ENCODE assay signal across 10 cellular contexts in the genomic region with DNA sequence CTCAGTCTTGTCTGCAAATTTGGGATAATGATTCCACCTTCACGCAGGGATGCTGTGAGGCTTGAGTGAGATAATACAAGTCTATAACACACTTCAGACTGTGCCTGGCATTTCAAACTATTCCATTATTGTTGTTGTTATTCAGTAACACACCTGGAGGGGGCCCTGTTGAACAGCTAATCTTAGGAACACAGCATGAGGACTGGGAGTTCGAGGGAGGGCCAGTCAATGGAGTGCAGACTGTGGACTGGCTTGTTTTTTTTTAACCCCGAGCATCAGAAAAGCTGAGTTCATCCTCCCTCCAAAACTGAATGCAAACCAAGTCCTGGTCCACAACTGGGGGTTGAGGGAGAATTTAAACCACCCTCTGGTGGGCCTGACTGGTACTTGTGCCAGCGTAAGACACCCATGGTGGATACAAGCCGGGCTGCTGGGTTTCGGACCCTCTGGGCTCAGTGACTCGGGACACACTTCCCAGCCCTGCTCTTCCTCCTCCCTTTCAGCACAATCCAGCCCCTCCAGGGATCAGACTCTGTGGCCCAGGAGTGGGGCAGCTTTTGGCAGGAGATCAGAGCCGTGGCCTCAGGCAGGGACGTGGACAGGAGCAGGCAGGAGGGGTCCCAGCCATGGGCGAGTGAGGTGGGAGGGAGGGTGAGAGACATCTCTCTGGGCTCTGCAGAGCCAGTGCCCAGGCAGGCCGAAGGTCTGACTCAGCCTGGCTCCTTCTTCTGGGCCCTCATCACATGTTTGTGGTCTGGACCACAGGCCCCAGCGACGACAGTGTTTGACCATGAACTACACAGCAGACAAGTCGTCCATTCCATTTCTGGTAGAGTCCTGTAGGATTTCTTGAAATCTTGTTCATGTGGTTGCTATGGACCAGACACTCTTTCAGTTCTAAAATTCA. TPM values are rescaled to one million over a fixed set of nuclear protein-coding genes. Genes with fewer than 3 reads are reported as not detected.
A peak's percentile ranks its signal among the peaks of the same experiment; 100 is the strongest.
DNase-seq lines count a peak whose midpoint lies in the region; TF ChIP-seq lines count a peak whose summit lies in the region.
"Had no signal": no experiment of that assay in that cellular context is flagged by ENCODE, and none has a peak within 500 bp of the region (broad histone marks: within the 10 kb centered on the region; RNA-seq: fewer than 3 reads in every experiment).

No MANE protein-coding gene starts in this region.

- 55% methylated on average over 14 of the region's 14 CpGs for WGBS in SK-N-SH (ENCODE audit: low lambda C conversion rate)

- peaks cover 5% of the 10 kb centered on the region for H3F3A ChIP-seq in SK-N-SH (replicated peaks; ENCODE audit: insufficient read depth)

- peaks cover 0 to 4% of the 10 kb centered on the region in 2 experiments; a peak in 1 of 4 replicates for H3K4me1 ChIP-seq in SK-N-SH (ENCODE audit: control insufficient read depth in 1 of 2, insufficient read depth in 2 of 2, low read depth in 1 of 2, low read length in 1 of 2)

- peak; percentile 61 for TF ChIP-seq RAD21 in SK-N-SH (IDR thresholded peaks at IDR 0.05; ENCODE audit: low read length)

- H3K36me3 ChIP-seq in SK-N-SH (replicated peaks in 1 of 2; ENCODE audit: control insufficient read depth in 1 of 2, insufficient read depth in 2 of 2, low read length in 1 of 2): no peaks in the 10 kb centered on the region

- H3K9me3 Mint-ChIP-seq in HFFc6: no peaks in the 10 kb centered on the region
- H3K9me3 Mint-ChIP-seq: central memory CD8-positive, alpha-beta T cell had no signal

- H3K9me2 ChIP-seq in SK-N-SH: no peaks in the 10 kb centered on the region

- DNase-seq in AG04450 (ENCODE audit: low read depth, low spot score) (peak; percentile 63), HFFc6 (peak; percentile 91), SK-N-SH (peak; percentile 43), hepatic stellate cell (ENCODE audit: low spot score) (peak; percentile 89), SK-N-DZ (ENCODE audit: low spot score) (no peak), mesenteric fat pad (ENCODE audit: low spot score) (no peak), NCI-H1930 (lab: John Stamatoyannopoulos, UW) (no peak), amygdala (lab: John Stamatoyannopoulos, UW) (no peak)
- DNase-seq: left ventricle myocardium superior had no signal

- TF ChIP-seq EP300 in SK-N-SH (IDR thresholded peaks at IDR 0.05; ENCODE audit: borderline replicate concordance in 1 of 2, low read depth in 1 of 2, low read length in 1 of 2): peak in 1 of 2 experiments; percentile 42; a peak in 1 of 4 replicates

- no peaks in the 10 kb centered on the region for H3K27me3 ChIP-seq in AG04450 (ENCODE audit: control insufficient read depth, insufficient read depth, low read length)
- no peaks in the 10 kb centered on the region for H3K27me3 ChIP-seq in SK-N-SH (ENCODE audit: insufficient read depth)

- H3K79me2 ChIP-seq in SK-N-SH (ENCODE audit: insufficient read depth): no peaks in the 10 kb centered on the region

- no peak overlapping the region for H3K4me2 ChIP-seq in SK-N-SH

- H2AFZ ChIP-seq in SK-N-SH (ENCODE audit: low read depth): peak overlapping the region; percentile 60

- peaks cover 13% of the 10 kb centered on the region for H3K27me3 Mint-ChIP-seq in HFFc6 (ENCODE audit: insufficient read depth)

- CTCF ChIA-PET in AG04450 (lab: Charles Lee): interaction anchor here (0.6 to 1.7 kb wide), 5 partner anchors 12 to 578 kb away, joined by 3 to 6 read pairs (median 5); no protein-coding TSS in a partner anchor
- CTCF ChIA-PET in SK-N-SH (lab: Yijun Ruan, JAX): interaction anchor here (0.7 kb wide), 1 partner anchor 19 kb away, joined by 5 read pairs; no protein-coding TSS in a partner anchor

- no peak overlapping the region for H3K4me3 Mint-ChIP-seq in HFFc6
- H3K4me3 Mint-ChIP-seq: central memory CD8-positive, alpha-beta T cell had no signal

- TF ChIP-seq CTCF in AG04450 (IDR thresholded peaks at IDR 0.05; ENCODE audit: low read depth, low read length): peak; percentile 39
- peak; percentile 72 for TF ChIP-seq CTCF in HFFc6 (IDR thresholded peaks at IDR 0.05)
- TF ChIP-seq CTCF in SK-N-SH (IDR thresholded peaks at IDR 0.05): peak; percentile 63

- H3K27ac ChIP-seq in AG04450 (ENCODE audit: low read depth, low read length): peak overlapping the region; percentile 83
- H3K27ac ChIP-seq in SK-N-SH (ENCODE audit: low read depth in 2 of 2, low read length in 1 of 2): peak overlapping the region in 1 of 2 experiments; percentile 85; a peak in 2 of 4 replicates

- H3K4me3 ChIP-seq in AG04450 (ENCODE audit: low read depth, low read length) (no peak overlapping the region), SK-N-SH (ENCODE audit: low read depth in 2 of 2, low read length in 1 of 2) (no peak overlapping the region)

- POLR2A ChIA-PET in AG04450 (lab: Yijun Ruan, JAX) (no interaction called here), SK-N-SH (lab: Yijun Ruan, JAX) (no interaction called here)

- no peaks in the 10 kb centered on the region for H3K36me3 Mint-ChIP-seq in HFFc6 (ENCODE audit: low read depth)

- peak overlapping the region; percentile 81 for H3K27ac Mint-ChIP-seq in HFFc6

- no peaks in the 10 kb centered on the region for H4K20me1 ChIP-seq in SK-N-SH (ENCODE audit: insufficient read depth)

- H3K9ac ChIP-seq in SK-N-SH: peak overlapping the region; percentile 40; the same call in 1 of the 2 replicates

- H3K9me3 ChIP-seq in AG04450 (ENCODE audit: control insufficient read depth, insufficient read depth, low read length) (no peaks in the 10 kb centered on the region), SK-N-SH (no peaks in the 10 kb centered on the region)

- peaks cover 37% of the 10 kb centered on the region for H3K4me1 Mint-ChIP-seq in HFFc6 (ENCODE audit: low read depth)
- H3K4me1 Mint-ChIP-seq: central memory CD8-positive, alpha-beta T cell had no signal

TF ChIP-seq in SK-N-SH, 30 proteins besides CTCF, POLR2A, EP300 and RAD21:
- TF ChIP-seq JUND (IDR thresholded peaks at IDR 0.05): peak; percentile 58
- TF ChIP-seq RFX5 (IDR thresholded peaks at IDR 0.05; ENCODE audit: low read length): no peak
- TF ChIP-seq FOXM1 (IDR thresholded peaks at IDR 0.05; ENCODE audit: low read depth): no peak
- TF ChIP-seq, protein P1, sequence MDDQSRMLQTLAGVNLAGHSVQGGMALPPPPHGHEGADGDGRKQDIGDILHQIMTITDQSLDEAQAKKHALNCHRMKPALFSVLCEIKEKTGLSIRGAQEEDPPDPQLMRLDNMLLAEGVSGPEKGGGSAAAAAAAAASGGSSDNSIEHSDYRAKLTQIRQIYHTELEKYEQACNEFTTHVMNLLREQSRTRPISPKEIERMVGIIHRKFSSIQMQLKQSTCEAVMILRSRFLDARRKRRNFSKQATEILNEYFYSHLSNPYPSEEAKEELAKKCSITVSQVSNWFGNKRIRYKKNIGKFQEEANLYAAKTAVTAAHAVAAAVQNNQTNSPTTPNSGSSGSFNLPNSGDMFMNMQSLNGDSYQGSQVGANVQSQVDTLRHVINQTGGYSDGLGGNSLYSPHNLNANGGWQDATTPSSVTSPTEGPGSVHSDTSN (IDR thresholded peaks at IDR 0.05): peak; percentile 47
- TF ChIP-seq EZH2phosphoT487 (IDR thresholded peaks at IDR 0.05; ENCODE audit: borderline replicate concordance, low read depth): no peak
- TF ChIP-seq FOSL2 (IDR thresholded peaks at IDR 0.05; ENCODE audit: borderline replicate concordance, low read depth): peak; percentile 56; the same call in 1 of the 2 replicates
- TF ChIP-seq, protein P2, sequence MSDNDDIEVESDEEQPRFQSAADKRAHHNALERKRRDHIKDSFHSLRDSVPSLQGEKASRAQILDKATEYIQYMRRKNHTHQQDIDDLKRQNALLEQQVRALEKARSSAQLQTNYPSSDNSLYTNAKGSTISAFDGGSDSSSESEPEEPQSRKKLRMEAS (IDR thresholded peaks at IDR 0.05; ENCODE audit: low read depth): peak; percentile 91
- TF ChIP-seq, protein P3, sequence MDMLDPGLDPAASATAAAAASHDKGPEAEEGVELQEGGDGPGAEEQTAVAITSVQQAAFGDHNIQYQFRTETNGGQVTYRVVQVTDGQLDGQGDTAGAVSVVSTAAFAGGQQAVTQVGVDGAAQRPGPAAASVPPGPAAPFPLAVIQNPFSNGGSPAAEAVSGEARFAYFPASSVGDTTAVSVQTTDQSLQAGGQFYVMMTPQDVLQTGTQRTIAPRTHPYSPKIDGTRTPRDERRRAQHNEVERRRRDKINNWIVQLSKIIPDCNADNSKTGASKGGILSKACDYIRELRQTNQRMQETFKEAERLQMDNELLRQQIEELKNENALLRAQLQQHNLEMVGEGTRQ (IDR thresholded peaks at IDR 0.05; ENCODE audit: borderline replicate concordance, low read depth, low read length): no peak
- TF ChIP-seq SMC3 (IDR thresholded peaks at IDR 0.05; ENCODE audit: low read depth, low read length): peak; percentile 28; the same call in 1 of the 2 replicates
- peak; percentile 39 for TF ChIP-seq TCF12 (IDR thresholded peaks at IDR 0.05)
- TF ChIP-seq TAF1 (IDR thresholded peaks at IDR 0.05; ENCODE audit: borderline replicate concordance, low read depth, low read length): no peak
- TF ChIP-seq GABPA (IDR thresholded peaks at IDR 0.05; ENCODE audit: low read depth): no peak

RNA-seq across cellular contexts. Expression of a gene that starts 36.3 kb away (rescaled TPM):
- 6.3 TPM in 2 replicates for polyA plus RNA-seq in AG04450 (2011; rRNA removed)
- 6.6 and 9.2 TPM in 2 replicates for polyA minus RNA-seq in AG04450 (2011; rRNA and poly(A)+ RNA removed)
- 1 to 10 TPM; 4.0 to 5.4 (median 4.9) TPM for total RNA-seq in HFFc6 (2021; fragmentation: NEBNext Ultra II Directional; extraction: Animal tissue kit (Norgen Biotek cat#: 25700))
- polyA plus RNA-seq in SK-N-SH (2012; rRNA removed): 6.2 and 9.3 TPM in 2 replicates
- 4.9 and 6.2 TPM in 2 replicates for polyA plus RNA-seq in SK-N-SH (2012; cell fraction: cytosol; rRNA removed)
- polyA plus RNA-seq in SK-N-SH (2012; cell fraction: nucleus; rRNA removed): 16.9 and 22.9 TPM in 2 replicates
- polyA plus RNA-seq in SK-N-DZ (2014; cell fraction: cytosol; rRNA removed): 31.4 and 38.2 TPM in 2 replicates
- 45.2 and 50.3 TPM in 2 replicates for polyA plus RNA-seq in SK-N-DZ (2014; cell fraction: nucleus; rRNA removed)
- 1.0 TPM for total RNA-seq in mesenteric fat pad

Comparison
In these comparisons a context has a peak if more than half of its experiments do, and no peak if none do; other contexts are left out.
1. DNase-seq: peak in AG04450 (single experiment), HFFc6 (single experiment), SK-N-SH (single experiment) and hepatic stellate cell (single experiment); none in SK-N-DZ (single experiment), mesenteric fat pad (single experiment), NCI-H1930 (0 of 2) and amygdala (0 of 56).
2. Peak in every context shown above with its lines, with median percentiles within 50 percentile points of each other: CTCF ChIP-seq.